ENCODE assay signal across 19 cellular contexts in genomic region chr17:45128331-45128730, GRCh38. TPM values are rescaled to one million over a fixed set of nuclear protein-coding genes. Genes with fewer than 3 reads are reported as not detected.
A peak's percentile ranks its signal among the peaks of the same experiment; 100 is the strongest.
DNase-seq lines count a peak whose midpoint lies in the region; ATAC-seq, FAIRE-seq and TF ChIP-seq lines count a peak whose summit lies in the region.
"Had no signal": no experiment of that assay in that cellular context is flagged by ENCODE, and none has a peak within 500 bp of the region (broad histone marks: within the 10 kb centered on the region; RNA-seq: fewer than 3 reads in every experiment).

No MANE protein-coding gene starts in this region.

- H3K9me2 ChIP-seq in SK-N-SH: no peaks in the 10 kb centered on the region

- H3K27ac ChIP-seq in SK-N-SH (ENCODE audit: low read depth in 2 of 2, low read length in 1 of 2) (peak overlapping the region; percentile 7 to 65), gastroesophageal sphincter (peak overlapping the region; percentile 51 to 100 (median 98)), pancreas (peak overlapping the region in 3 of 4 donors; percentile 8 to 37 (median 26)), uterus (peak overlapping the region; percentile 81 to 82)
- H3K27ac ChIP-seq: 22Rv1, SK-N-MC had no signal

- no peaks in the 10 kb centered on the region for H3K27me3 ChIP-seq in SK-N-SH (ENCODE audit: insufficient read depth)
- no peaks in the 10 kb centered on the region for H3K27me3 ChIP-seq in gastroesophageal sphincter
- H3K27me3 ChIP-seq in pancreas: no peaks in the 10 kb centered on the region
- no peaks in the 10 kb centered on the region for H3K27me3 ChIP-seq in uterus
- H3K27me3 ChIP-seq in H7 (ENCODE audit: control insufficient read depth, insufficient read depth, low read length): no peaks in the 10 kb centered on the region

- intact Hi-C loops in pancreas (cut with DNase I): no loop called here
- intact Hi-C loops in uterus (cut with DNase I; ENCODE audit: low total_unique reads): no loop called here

- H3K36me3 ChIP-seq in SK-N-SH (replicated peaks in 1 of 2; ENCODE audit: control insufficient read depth in 1 of 2, insufficient read depth in 2 of 2, low read length in 1 of 2): peaks cover 0 to 7% of the 10 kb centered on the region in 2 experiments
- no peaks in the 10 kb centered on the region for H3K36me3 ChIP-seq in gastroesophageal sphincter
- H3K36me3 ChIP-seq in pancreas: no peaks in the 10 kb centered on the region
- H3K36me3 ChIP-seq in uterus: no peaks in the 10 kb centered on the region
- no peaks in the 10 kb centered on the region for H3K36me3 ChIP-seq in H7 (replicated peaks; ENCODE audit: control insufficient read depth, insufficient read depth, low read length)

- POLR2A ChIA-PET in SK-N-SH (lab: Yijun Ruan, JAX): no interaction called here

- CTCF ChIA-PET in SK-N-SH (lab: Yijun Ruan, JAX): interaction anchor here (1.1 to 10.8 kb wide), 5 partner anchors 10 to 208 kb away, joined by 5 to 194 read pairs (median 7); no protein-coding TSS in a partner anchor

- TF ChIP-seq POLR2A in gastroesophageal sphincter (IDR thresholded peaks at IDR 0.05) (no peak), uterus (IDR thresholded peaks at IDR 0.05) (no peak)

- no peak overlapping the region for H3K4me3 ChIP-seq in SK-N-SH (ENCODE audit: low read depth in 2 of 2, low read length in 1 of 2)
- H3K4me3 ChIP-seq in gastroesophageal sphincter: peak overlapping the region in 1 of 2 donors; percentile 29
- no peak overlapping the region for H3K4me3 ChIP-seq in pancreas
- H3K4me3 ChIP-seq in uterus: peak overlapping the region in 1 of 2 donors; percentile 11
- no peak overlapping the region for H3K4me3 ChIP-seq in H7 (ENCODE audit: insufficient read depth, low read depth, low read length)
- H3K4me3 ChIP-seq: SK-N-MC had no signal

- H3K9me3 ChIP-seq in SK-N-SH (no peaks in the 10 kb centered on the region), gastroesophageal sphincter (no peaks in the 10 kb centered on the region), pancreas (no peaks in the 10 kb centered on the region), uterus (no peaks in the 10 kb centered on the region)

- TF ChIP-seq CTCF in SK-N-SH (IDR thresholded peaks at IDR 0.05) (no peak), gastroesophageal sphincter (IDR thresholded peaks at IDR 0.05) (no peak), pancreas (IDR thresholded peaks at IDR 0.05) (no peak), uterus (IDR thresholded peaks at IDR 0.05) (no peak)

- WGBS in SK-N-SH (ENCODE audit: low lambda C conversion rate): 71% methylated on average over 4 of the region's 5 CpGs
- WGBS in gastroesophageal sphincter (ENCODE audit: low coverage in 1 of 2), 2 donors: 33 to 58% methylated on average over 2 of the region's 5 CpGs
- WGBS in pancreas, 2 donors: 86 to 89% methylated on average over 5 of the region's 5 CpGs

- H3K4me1 ChIP-seq in SK-N-SH (ENCODE audit: control insufficient read depth in 1 of 2, insufficient read depth in 2 of 2, low read depth in 1 of 2, low read length in 1 of 2) (peaks cover 36 to 41% of the 10 kb centered on the region in 2 experiments; a peak in 3 of 4 replicates), gastroesophageal sphincter (peaks cover 0 to 82% (median 44%) of the 10 kb centered on the region in 3 donors), pancreas (peaks cover 0 to 5% (median 0%) of the 10 kb centered on the region in 3 donors), uterus (peaks cover 5 to 30% of the 10 kb centered on the region in 2 donors)

- peak overlapping the region; percentile 19; the same call in 1 of the 2 replicates for H3K9ac ChIP-seq in SK-N-SH

- H3F3A ChIP-seq in SK-N-SH (replicated peaks; ENCODE audit: insufficient read depth): peaks cover 26% of the 10 kb centered on the region

- peak overlapping the region; percentile 70 for H3K4me2 ChIP-seq in SK-N-SH

- TF ChIP-seq RAD21 in SK-N-SH (IDR thresholded peaks at IDR 0.05; ENCODE audit: low read length): no peak

- DNase-seq in SK-N-SH (no peak), pancreas (peak in 1 of 6 donors; percentile 60), uterus (no peak), HuH-7 (ENCODE audit: low spot score) (no peak), H7 (no peak)
- DNase-seq: activated T-cell treated with anti-CD3 and anti-CD28 coated beads, Interleukin-2, amount 50 U/mL, for 4 hours; COR-L47; erythroblast; NCI-H1105; NCI-H524; stimulated activated CD4-positive, alpha-beta T cell treated with anti-CD3 and anti-CD28 coated beads, Interleukin-2, amount 100 ng/mL, for 48 hours; stimulated activated naive CD4-positive, alpha-beta T cell had no signal

- no peak for ATAC-seq in SK-N-SH treated with all-trans-retinoic acid at 6 μM for 48 hours
- no peak for ATAC-seq in gastroesophageal sphincter
- ATAC-seq in pancreas: no peak
- ATAC-seq in GM18511 (IDR thresholded peaks at IDR 0.05; ENCODE audit: unreplicated experiment): no peak
- ATAC-seq: activated CD4-positive, CD25-positive, alpha-beta regulatory T cell treated with anti-CD3 and anti-CD28 coated beads, Interleukin-2, amount 50 U/mL, for 24 hours; activated T-cell treated with anti-CD3 and anti-CD28 coated beads, Interleukin-2, amount 50 U/mL, for 4 hours had no signal

- H4K20me1 ChIP-seq in SK-N-SH (ENCODE audit: insufficient read depth): no peaks in the 10 kb centered on the region

- peaks cover 86% of the 10 kb centered on the region for H3K79me2 ChIP-seq in SK-N-SH (ENCODE audit: insufficient read depth)

- TF ChIP-seq EP300 in SK-N-SH (IDR thresholded peaks at IDR 0.05; ENCODE audit: borderline replicate concordance in 1 of 2, low read depth in 1 of 2, low read length in 1 of 2) (no peak), gastroesophageal sphincter (IDR thresholded peaks at IDR 0.05) (no peak)

- FAIRE-seq in pancreas (lab: Jason Lieb, UNC): no peak
- FAIRE-seq: bronchial epithelial cell had no signal

- H2AFZ ChIP-seq in SK-N-SH (ENCODE audit: low read depth): no peak overlapping the region

TF ChIP-seq in SK-N-SH, 30 proteins besides CTCF, POLR2A, EP300 and RAD21 (continues in another document):
- TF ChIP-seq USF1 (IDR thresholded peaks at IDR 0.05; ENCODE audit: borderline replicate concordance, low read depth): no peak

TF ChIP-seq in SK-N-SH treated with all-trans-retinoic acid at 6 μM for 48 hours, 23 proteins besides CTCF, POLR2A, EP300 and RAD21 (continues in another document):
- TF ChIP-seq CSRNP3 (CRISPR knock-in tag; IDR thresholded peaks at IDR 0.05) (no peak), ZNF565 (CRISPR knock-in tag; conservative IDR thresholded peaks at IDR 0.05; ENCODE audit: low read depth) (no peak), GLIS3 (CRISPR knock-in tag; IDR thresholded peaks at IDR 0.05) (no peak)

RNA-seq across cellular contexts. Expression of gene PLCD3, which starts 4.0 kb away (rescaled TPM):
- polyA plus RNA-seq in SK-N-SH (2012; rRNA removed) (51.7 and 59.7 TPM in 2 replicates), pancreas (10 to 100 TPM in 1 of 2 donors, 1 to 10 TPM in 1; 8.2 to 10.6 TPM)
- polyA plus RNA-seq in SK-N-SH (2012; cell fraction: cytosol; rRNA removed): 29.6 and 51.7 TPM in 2 replicates
- polyA plus RNA-seq in SK-N-SH (2012; cell fraction: nucleus; rRNA removed): 71.1 and 76.2 TPM in 2 replicates
- total RNA-seq in gastroesophageal sphincter (100 to 1,000 TPM in 2 of 4 donors, 10 to 100 TPM in 2; 50.4 to 147 (median 81.8) TPM), pancreas (1 to 10 TPM; 4.6 to 9.9 (median 8.0) TPM), uterus (10 to 100 TPM in 2 of 4 donors, 1 to 10 TPM in 2; 1.5 to 90.8 (median 8.9) TPM)
- 24.1 and 28.6 TPM in 2 replicates for total RNA-seq in H7 (2014; rRNA removed; shearing (Covaris generic))

RNA-seq across cellular contexts. Expression of gene ACBD4, which starts 7.2 kb away (rescaled TPM):
- polyA plus RNA-seq in SK-N-SH (2012; rRNA removed): 15.8 and 18.1 TPM in 2 replicates
- polyA plus RNA-seq in SK-N-SH (2012; cell fraction: cytosol; rRNA removed): 4.4 and 7.8 TPM in 2 replicates
- polyA plus RNA-seq in SK-N-SH (2012; cell fraction: nucleus; rRNA removed): 101 and 115 TPM in 2 replicates
- 10 to 100 TPM; 15.0 to 28.8 (median 23.5) TPM for total RNA-seq in gastroesophageal sphincter
- 10 to 100 TPM; 10.6 to 17.8 (median 12.1) TPM for total RNA-seq in pancreas
- polyA plus RNA-seq in pancreas: 10 to 100 TPM; 37.3 to 39.0 TPM
- total RNA-seq in uterus: 10 to 100 TPM in 3 of 4 donors, 1 to 10 TPM in 1; 7.8 to 37.7 (median 26.1) TPM
- 1.5 and 6.0 TPM in 2 replicates for total RNA-seq in H7 (2014; rRNA removed; shearing (Covaris generic))

RNA-seq across cellular contexts. Expression of gene HEXIM1, which starts 19.9 kb away (rescaled TPM):
- polyA plus RNA-seq in SK-N-SH (2012; rRNA removed) (16.1 and 20.7 TPM in 2 replicates), pancreas (10 to 100 TPM; 10.9 to 17.2 TPM)
- polyA plus RNA-seq in SK-N-SH (2012; cell fraction: cytosol; rRNA removed): 17.7 and 18.6 TPM in 2 replicates
- 9.6 and 10.6 TPM in 2 replicates for polyA plus RNA-seq in SK-N-SH (2012; cell fraction: nucleus; rRNA removed)
- total RNA-seq in gastroesophageal sphincter (10 to 100 TPM; 48.3 to 56.3 (median 53.8) TPM), pancreas (10 to 100 TPM in 5 of 6 donors, 1 to 10 TPM in 1; 6.8 to 16.2 (median 12.0) TPM), uterus (10 to 100 TPM; 23.8 to 60.6 (median 26.7) TPM)
- total RNA-seq in H7 (2014; rRNA removed; shearing (Covaris generic)): 4.1 and 4.6 TPM in 2 replicates

RNA-seq across cellular contexts. Expression of gene HEXIM2, which starts 33.3 kb away (rescaled TPM):
- 8.4 and 9.3 TPM in 2 replicates for polyA plus RNA-seq in SK-N-SH (2012; rRNA removed)
- polyA plus RNA-seq in SK-N-SH (2012; cell fraction: cytosol; rRNA removed): 5.1 and 6.6 TPM in 2 replicates
- 8.7 and 14.7 TPM in 2 replicates for polyA plus RNA-seq in SK-N-SH (2012; cell fraction: nucleus; rRNA removed)
- 10 to 100 TPM in 1 of 4 donors, 1 to 10 TPM in 3; 3.8 to 11.1 (median 8.6) TPM for total RNA-seq in gastroesophageal sphincter
- 1 to 10 TPM; 4.0 to 8.3 (median 6.2) TPM for total RNA-seq in pancreas
- 10 to 100 TPM in 1 of 2 donors, 1 to 10 TPM in 1; 7.3 to 10.9 TPM for polyA plus RNA-seq in pancreas
- 10 to 100 TPM in 1 of 4 donors, 1 to 10 TPM in 2, not detected in 1; 3.0 to 11.6 (median 7.6) TPM for total RNA-seq in uterus
- 11.5 and 11.9 TPM in 2 replicates for total RNA-seq in H7 (2014; rRNA removed; shearing (Covaris generic))

Comparison
In these comparisons a context has a peak if more than half of its experiments do, and no peak if none do; other contexts are left out.
1. H3K27ac ChIP-seq: peak in every context shown above with its lines; median percentile 98 in gastroesophageal sphincter; 82 in uterus; 36 in SK-N-SH; 26 in pancreas.